In the genomic region with DNA sequence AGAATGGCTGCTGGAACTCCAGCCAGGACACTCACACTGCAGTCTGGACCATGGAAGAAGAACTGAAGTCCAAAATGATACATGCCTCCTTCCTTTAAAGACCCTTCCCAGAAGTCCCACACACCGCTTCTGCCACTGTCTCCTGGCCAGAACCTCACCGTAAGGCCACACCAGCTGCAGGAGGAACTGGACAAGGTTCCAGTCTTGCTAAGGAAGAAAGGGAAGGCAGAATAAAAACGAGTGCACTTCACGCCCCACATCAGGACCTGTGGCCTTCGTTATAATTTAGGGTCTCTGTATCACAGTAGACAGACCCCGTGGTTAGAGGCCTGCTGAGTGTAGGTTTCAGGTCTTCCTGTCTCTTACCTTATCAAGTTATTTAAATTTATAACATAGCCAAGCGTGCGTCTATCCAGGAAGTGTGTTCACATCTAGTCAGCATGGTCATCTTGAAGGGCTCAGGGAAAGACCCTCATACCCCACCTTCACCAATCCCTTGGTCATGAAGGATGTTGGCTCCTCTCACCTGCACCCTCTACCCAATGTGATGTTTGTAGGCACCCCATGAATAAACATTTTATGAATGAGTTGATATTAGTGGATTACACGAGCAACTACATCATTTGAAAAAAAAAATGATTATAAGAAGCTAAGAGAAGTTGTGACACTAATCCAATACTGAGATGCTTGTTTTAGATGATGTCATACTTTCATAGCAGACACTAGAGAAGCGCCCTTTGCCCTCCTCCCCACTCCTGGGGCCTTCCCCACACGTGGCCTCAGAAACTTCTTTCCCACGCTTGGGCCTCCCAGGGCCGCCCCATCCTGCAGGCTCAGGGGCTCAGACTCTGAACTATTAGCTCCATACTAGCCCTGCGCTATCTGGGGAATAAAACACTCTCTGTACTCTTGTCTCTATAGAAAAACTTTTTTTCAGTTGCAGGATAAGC, we compare ENCODE assay signal across 8 cellular contexts.
DNase-seq lines count a peak whose midpoint lies in the region; ATAC-seq, FAIRE-seq and TF ChIP-seq lines count a peak whose summit lies in the region.

No MANE protein-coding gene starts in this region.

- ATAC-seq in GM19397 (IDR thresholded peaks at IDR 0.05; ENCODE audit: unreplicated experiment): peak; percentile 53
- ATAC-seq in HG03354 (IDR thresholded peaks at IDR 0.05; ENCODE audit: poor library complexity, severe bottlenecking, unreplicated experiment): peak; percentile 45

- H3K4me3 ChIP-seq in kidney (ENCODE audit: low read length in 2 of 2): no peak overlapping the region

- H3K4me1 ChIP-seq in kidney (ENCODE audit: control insufficient read depth in 1 of 2, insufficient read depth in 1 of 2, low read depth in 1 of 2, low read length in 2 of 2): peaks cover 0 to 3% of the 10 kb centered on the region in 2 donors

- intact Hi-C loops in kidney (cut with DNase I): no loop called here

- H3K36me3 ChIP-seq in kidney (ENCODE audit: control insufficient read depth in 1 of 2, insufficient read depth in 2 of 2, low read length in 2 of 2): no peaks in the 10 kb centered on the region

- no peak for FAIRE-seq in kidney (lab: Jason Lieb, UNC)

- H3K27ac ChIP-seq in caudate nucleus (ENCODE audit: low read depth, low read length) (peak overlapping the region; percentile 99), kidney (ENCODE audit: low read depth in 2 of 2, low read length in 2 of 2) (no peak overlapping the region)

- no peaks in the 10 kb centered on the region for H3K9me3 ChIP-seq in kidney (ENCODE audit: control insufficient read depth in 1 of 2, low read length in 2 of 2)

- H3K9ac ChIP-seq in kidney (ENCODE audit: low read length in 2 of 2): no peak overlapping the region

- TF ChIP-seq CTCF in kidney (IDR thresholded peaks at IDR 0.05; ENCODE audit: borderline replicate concordance, extremely low read depth, insufficient read depth): no peak

- DNase-seq in CD1c-positive myeloid dendritic cell (ENCODE audit: extremely low spot score) (peak; percentile 86), caudate nucleus (lab: John Stamatoyannopoulos, UW) (no peak), NCI-H748 (lab: John Stamatoyannopoulos, UW; ENCODE audit: unreplicated experiment) (no peak), kidney (no peak), T1000 (lab: John Stamatoyannopoulos, UW) (no peak), RPMI8226 (no peak)
